In genomic region chr1:221239911-221240310, GRCh38 we compare ENCODE assay signal across 21 cellular contexts.
A peak's percentile ranks its signal among the peaks of the same experiment; 100 is the strongest.
DNase-seq lines count a peak whose midpoint lies in the region; ATAC-seq, FAIRE-seq and TF ChIP-seq lines count a peak whose summit lies in the region.
"Had no signal": no experiment of that assay in that cellular context is flagged by ENCODE, and none has a peak within 500 bp of the region (broad histone marks: within the 10 kb centered on the region; RNA-seq: fewer than 3 reads in every experiment).

No MANE protein-coding gene starts in this region.

- ATAC-seq in lower lobe of right lung: no peak
- ATAC-seq: SK-N-SH treated with all-trans-retinoic acid at 6 μM for 48 hours had no signal

- H3K27ac Mint-ChIP-seq in nephron: peak overlapping the region; percentile 23 to 51 (median 51)
- H3K27ac Mint-ChIP-seq: IgD-negative memory B cell had no signal

- intact Hi-C loops in lower lobe of right lung (cut with DNase I): no loop called here

- TF ChIP-seq CTCF in bronchial epithelial cell (IDR thresholded peaks at IDR 0.05; ENCODE audit: insufficient read depth, low read length, severe bottlenecking): no peak
- TF ChIP-seq CTCF in nephron (IDR thresholded peaks at IDR 0.05; ENCODE audit: unreplicated experiment in 3 of 3): no peak
- TF ChIP-seq CTCF in lower lobe of right lung (IDR thresholded peaks at IDR 0.05): no peak

- H3K36me3 ChIP-seq in bronchial epithelial cell (ENCODE audit: control insufficient read depth, insufficient read depth, low read length) (no peaks in the 10 kb centered on the region), lower lobe of right lung (no peaks in the 10 kb centered on the region)
- H3K36me3 ChIP-seq: Peyer's patch had no signal

- H3K4me3 Mint-ChIP-seq in nephron: peak overlapping the region in 2 of 3 experiments; percentile 5 to 31
- H3K4me3 Mint-ChIP-seq: CD14-positive monocyte, IgD-negative memory B cell had no signal

- H3K9me3 Mint-ChIP-seq in nephron: no peaks in the 10 kb centered on the region

- H3K27ac ChIP-seq in lower lobe of right lung: no peak overlapping the region
- H3K27ac ChIP-seq: 22Rv1, Peyer's patch had no signal

- no peak for TF ChIP-seq POLR2A in H54 (IDR thresholded peaks at IDR 0.05; ENCODE audit: low read depth, low read length)

- peak; percentile 28 for DNase-seq in DMS53 (lab: John Stamatoyannopoulos, UW)
- DNase-seq in DMS53 treated with DMSO at 0.1 percent for 48 hours (lab: John Stamatoyannopoulos, UW; ENCODE audit: unreplicated experiment): no peak
- DNase-seq in NCI-H446 treated with DMSO at 0.1 percent for 48 hours (lab: John Stamatoyannopoulos, UW): peak; percentile 5
- DNase-seq in bronchial epithelial cell (ENCODE audit: low read depth): peak; percentile 87
- no peak for DNase-seq in H54 (ENCODE audit: insufficient read length, low spot score)
- no peak for DNase-seq in lower lobe of right lung
- no peak for DNase-seq in activated naive CD4-positive, alpha-beta T cell treated with anti-CD3 and anti-CD28 coated beads, Interleukin-2, amount 50 U/mL, for 16 hours
- DNase-seq: DND-41, HCEC 1CT, NCI-H1105, NCI-H1694, NCI-H2107, NCI-H510A treated with DMSO at 0.1 percent for 48 hours, Peyer's patch, Right ventricle myocardium superior had no signal

- H3K36me3 Mint-ChIP-seq in nephron (ENCODE audit: low read depth): no peaks in the 10 kb centered on the region
- H3K36me3 Mint-ChIP-seq: CD14-positive monocyte, IgD-negative memory B cell had no signal

- H3K27me3 Mint-ChIP-seq in nephron (ENCODE audit: low read depth): no peaks in the 10 kb centered on the region

- H3K9me3 ChIP-seq in lower lobe of right lung: peaks cover 7% of the 10 kb centered on the region
- H3K9me3 ChIP-seq: Peyer's patch had no signal

- no peaks in the 10 kb centered on the region for H3K4me1 ChIP-seq in lower lobe of right lung
- H3K4me1 ChIP-seq: Peyer's patch had no signal

- H3K27me3 ChIP-seq in bronchial epithelial cell (ENCODE audit: control insufficient read depth, insufficient read depth, low read length): no peaks in the 10 kb centered on the region
- no peaks in the 10 kb centered on the region for H3K27me3 ChIP-seq in lower lobe of right lung (ENCODE audit: low read depth)
- H3K27me3 ChIP-seq: Peyer's patch had no signal

- H3K4me1 Mint-ChIP-seq in nephron: peaks cover 40% of the 10 kb centered on the region

- FAIRE-seq in bronchial epithelial cell (lab: Jason Lieb, UNC) (no peak), H54 (lab: Jason Lieb, UNC) (no peak)
- FAIRE-seq: G401.6 had no signal

- no peak overlapping the region for H3K4me3 ChIP-seq in bronchial epithelial cell (ENCODE audit: low read depth, low read length)
- no peak overlapping the region for H3K4me3 ChIP-seq in lower lobe of right lung
- H3K4me3 ChIP-seq: Peyer's patch had no signal

Comparison
In these comparisons a context has a peak if more than half of its experiments do, and no peak if none do; other contexts are left out.
1. DNase-seq: peak in DMS53 (single experiment), NCI-H446 treated with DMSO at 0.1 percent for 48 hours (single experiment) and bronchial epithelial cell (single experiment); none in DMS53 treated with DMSO at 0.1 percent for 48 hours (single experiment), H54 (single experiment), lower lobe of right lung (single experiment) and activated naive CD4-positive, alpha-beta T cell treated with anti-CD3 and anti-CD28 coated beads, Interleukin-2, amount 50 U/mL, for 16 hours (single experiment).